Comparison of ENCODE assay signal across 1 cellular context in genomic region chr6:116096979-116097816, GRCh38.
A peak's percentile ranks its signal among the peaks of the same experiment; 100 is the strongest.
TF ChIP-seq lines count a peak whose summit lies in the region.

No MANE protein-coding gene starts in this region.

TF ChIP-seq in GM12878, 131 proteins besides CTCF, POLR2A, EP300 and RAD21:
- TF ChIP-seq ZNF384 (IDR thresholded peaks at IDR 0.05; ENCODE audit: borderline replicate concordance, low read depth, low read length) = 0 out of 2 replicates have a peak, but pooled peaks have one; percentile 12
- no peak for TF ChIP-seq WRNIP1 (IDR thresholded peaks at IDR 0.05; ENCODE audit: borderline replicate concordance, low read depth, low read length)
- TF ChIP-seq E2F8 (IDR thresholded peaks at IDR 0.05; ENCODE audit: low read depth, partially characterized antibody) = no peak
- TF ChIP-seq ATF2 (IDR thresholded peaks at IDR 0.05; ENCODE audit: low read length) = no peak
